ENCODE assay signal across 8 cellular contexts in genomic region chr14:70907996-70908917, GRCh38. TPM values are rescaled to one million over a fixed set of nuclear protein-coding genes. Genes with fewer than 3 reads are reported as not detected.
DNase-seq lines count a peak whose midpoint lies in the region; ATAC-seq and TF ChIP-seq lines count a peak whose summit lies in the region.

No MANE protein-coding gene starts in this region.

- H3K36me3 ChIP-seq in BE2C (peaks cover 6% of the 10 kb centered on the region), urinary bladder (ENCODE audit: insufficient read depth) (no peaks in the 10 kb centered on the region)

- peaks cover 17% of the 10 kb centered on the region for H3K36me3 Mint-ChIP-seq in activated naive CD8-positive, alpha-beta T cell treated with anti-CD3 and anti-CD28 coated beads, Interleukin-2, amount 10 ng/mL, durations not matched to agents 7 days and 5 days

- no peaks in the 10 kb centered on the region for H3K27me3 ChIP-seq in BE2C

- in situ Hi-C loops in SK-MEL-5 (cut with HindIII; ENCODE audit: low pct_unique_long_range_greater_than_20kb, low sequenced_read_pairs) = no loop called here

- H3K4me3 Mint-ChIP-seq in activated naive CD8-positive, alpha-beta T cell treated with anti-CD3 and anti-CD28 coated beads, Interleukin-2, amount 10 ng/mL, durations not matched to agents 7 days and 5 days = peak overlapping the region; percentile 89

- DNase-seq in BE2C (peak; percentile 68), SK-MEL-5 (ENCODE audit: low read depth, low spot score) (peak; percentile 37), Right ventricle myocardium inferior (ENCODE audit: missing footprints) (peak; percentile 80), occipital lobe (lab: John Stamatoyannopoulos, UW) (peak; percentile 63)
- peak; percentile 78 for DNase-seq in activated naive CD8-positive, alpha-beta T cell treated with anti-CD3 and anti-CD28 coated beads, Interleukin-2, amount 10 ng/mL, durations not matched to agents 7 days and 5 days

- H3K27ac Mint-ChIP-seq in activated naive CD8-positive, alpha-beta T cell treated with anti-CD3 and anti-CD28 coated beads, Interleukin-2, amount 10 ng/mL, durations not matched to agents 7 days and 5 days = peak overlapping the region; percentile 96

- H3K4me3 ChIP-seq in BE2C (ENCODE audit: low read depth, low read length) (peak overlapping the region; percentile 89), urinary bladder (ENCODE audit: low read depth, low read length) (peak overlapping the region; percentile 71)

- ATAC-seq in GM19324 (IDR thresholded peaks at IDR 0.05; ENCODE audit: low FRiP score, unreplicated experiment) (peak; percentile 38), HG03432 (IDR thresholded peaks at IDR 0.05; ENCODE audit: unreplicated experiment) (peak; percentile 27), Right ventricle myocardium inferior (peak; percentile 52)
- peak; percentile 46 for ATAC-seq in activated naive CD8-positive, alpha-beta T cell treated with anti-CD3 and anti-CD28 coated beads, Interleukin-2, amount 10 ng/mL, durations not matched to agents 7 days and 5 days (ENCODE audit: low read depth)

- no peaks in the 10 kb centered on the region for H3K9me3 Mint-ChIP-seq in activated naive CD8-positive, alpha-beta T cell treated with anti-CD3 and anti-CD28 coated beads, Interleukin-2, amount 10 ng/mL, durations not matched to agents 7 days and 5 days

- intact Hi-C loops in Right ventricle myocardium inferior (cut with DNase I) = loop anchor here (2.0 kb wide), 3 partner anchors 47 to 91 kb away; no protein-coding TSS in a partner anchor

- no peaks in the 10 kb centered on the region for H3K9me3 ChIP-seq in BE2C

- under 1% methylated on average over 85 of the region's 85 CpGs for WGBS in urinary bladder

- TF ChIP-seq CTCF in BE2C (IDR thresholded peaks at IDR 0.05; ENCODE audit: low read depth, low read length) = no peak

- H3K4me1 Mint-ChIP-seq in activated naive CD8-positive, alpha-beta T cell treated with anti-CD3 and anti-CD28 coated beads, Interleukin-2, amount 10 ng/mL, durations not matched to agents 7 days and 5 days = peaks cover 48% of the 10 kb centered on the region

- H3K4me1 ChIP-seq in BE2C (peaks cover 11% of the 10 kb centered on the region), urinary bladder (ENCODE audit: insufficient read depth) (no peaks in the 10 kb centered on the region)

- POLR2A ChIA-PET in activated naive CD8-positive, alpha-beta T cell treated with anti-CD3 and anti-CD28 coated beads, Interleukin-2, amount 10 ng/mL, durations not matched to agents 7 days and 5 days (lab: Charles Lee) = interaction anchor here (0.7 to 8.0 kb wide), 14 partner anchors 9 to 249 kb away, joined by 3 to 132 read pairs (median 10); partner anchors contain the start of gene MAP3K9

- H3K27me3 Mint-ChIP-seq in activated naive CD8-positive, alpha-beta T cell treated with anti-CD3 and anti-CD28 coated beads, Interleukin-2, amount 10 ng/mL, durations not matched to agents 7 days and 5 days = no peaks in the 10 kb centered on the region

- H3K27ac ChIP-seq in urinary bladder (ENCODE audit: low read depth) = peak overlapping the region; percentile 77

RNA-seq across cellular contexts. Expression of gene PCNX1, which starts 1.0 kb away (rescaled TPM):
- 25.5 TPM for polyA plus RNA-seq in BE2C (2012; ENCODE audit: insufficient read depth, insufficient read length, low read depth)
- total RNA-seq in SK-MEL-5 (2014; rRNA removed; shearing (Covaris generic)) = 15.4 and 18.6 TPM in 2 replicates
- 8.9 and 14.0 TPM in 2 replicates for polyA plus RNA-seq in SK-MEL-5 (2015; cell fraction: cytosol; rRNA removed)
- 18.7 and 30.0 TPM in 2 replicates for polyA plus RNA-seq in SK-MEL-5 (2015; cell fraction: nucleus; rRNA removed)
- total RNA-seq in activated naive CD8-positive, alpha-beta T cell treated with anti-CD3 and anti-CD28 coated beads, Interleukin-2, amount 10 ng/mL, durations not matched to agents 7 days and 5 days = 10 to 100 TPM; 80.0 to 93.0 TPM
- total RNA-seq in Right ventricle myocardium inferior (33.6 TPM), occipital lobe (191 TPM), urinary bladder (127 TPM)
- 16.0 TPM for polyA plus RNA-seq in urinary bladder

Comparison
In these comparisons a context has a peak if more than half of its experiments do, and no peak if none do; other contexts are left out.
1. Peak in every context shown above with its lines: DNase-seq, ATAC-seq, H3K4me3 ChIP-seq and H3K27ac ChIP-seq.